ENCODE assay signal across 8 cellular contexts in the genomic region with DNA sequence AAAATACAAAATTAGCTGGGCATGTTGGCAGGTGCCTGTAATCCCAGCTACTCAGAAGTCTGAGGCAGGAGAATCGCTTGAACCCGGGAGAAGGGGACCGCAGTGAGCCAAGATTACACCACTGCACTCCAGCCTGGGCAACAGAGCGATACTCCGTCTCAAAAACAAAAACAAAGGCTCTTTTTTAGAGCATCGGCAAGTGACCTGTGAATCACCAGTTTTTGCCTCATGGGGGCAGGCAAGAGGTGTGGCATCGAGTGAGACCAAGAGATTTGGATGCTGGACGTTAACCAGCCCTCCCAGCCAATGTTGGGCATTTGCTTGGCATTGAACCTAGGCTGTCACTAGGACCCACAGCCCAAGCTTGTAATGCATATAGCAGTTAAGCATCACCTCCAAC. TPM values are rescaled to one million over a fixed set of nuclear protein-coding genes. Genes with fewer than 3 reads are reported as not detected.
DNase-seq lines count a peak whose midpoint lies in the region; ATAC-seq and TF ChIP-seq lines count a peak whose summit lies in the region.

No MANE protein-coding gene starts in this region.

- H3K4me3 ChIP-seq in PC-3 (ENCODE audit: low read length) (no peak overlapping the region), fibroblast of mammary gland (ENCODE audit: control insufficient read depth, low read depth, low read length) (no peak overlapping the region), osteoblast (ENCODE audit: insufficient read depth, low read length) (no peak overlapping the region)

- H4K20me1 ChIP-seq in PC-3 (ENCODE audit: low read length) (no peaks in the 10 kb centered on the region), osteoblast (ENCODE audit: insufficient read depth, low read length) (no peaks in the 10 kb centered on the region)

- H3K9me3 ChIP-seq in PC-3 (ENCODE audit: low read length): no peaks in the 10 kb centered on the region
- no peaks in the 10 kb centered on the region for H3K9me3 ChIP-seq in osteoblast (ENCODE audit: low read depth, low read length)

- CTCF ChIA-PET in PC-3 (lab: Charles Lee): interaction anchor here (0.7 kb wide), 1 partner anchor 36 kb away, joined by 6 read pairs; no protein-coding TSS in a partner anchor

- H3K9me2 ChIP-seq in PC-3 (replicated peaks; ENCODE audit: low read length): no peaks in the 10 kb centered on the region

- DNase-seq in SIG-M5 treated with dmso at 0.1 percent for 504 hours (lab: John Stamatoyannopoulos, UW; ENCODE audit: unreplicated experiment) (peak; percentile 12), SIG-M5 (lab: John Stamatoyannopoulos, UW) (no peak), PC-3 (peak; percentile 44), fibroblast of mammary gland (ENCODE audit: low read depth) (peak; percentile 55), osteoblast (ENCODE audit: insufficient read length, low spot score, missing footprints) (peak; percentile 91), AML-193 (lab: John Stamatoyannopoulos, UW) (no peak), GOT3 (lab: John Stamatoyannopoulos, UW) (no peak)
- DNase-seq in activated effector memory CD4-positive, alpha-beta T cell treated with anti-CD3 and anti-CD28 coated beads, Interleukin-2, amount 50 U/mL, for 16 hours: no peak

- no peaks in the 10 kb centered on the region for H3K4me1 ChIP-seq in PC-3 (ENCODE audit: insufficient read depth, low read length)
- no peaks in the 10 kb centered on the region for H3K4me1 ChIP-seq in osteoblast (ENCODE audit: insufficient read depth, low read length)

- H3K27me3 ChIP-seq in PC-3 (ENCODE audit: low read length) (no peaks in the 10 kb centered on the region), osteoblast (ENCODE audit: insufficient read depth, low read length) (no peaks in the 10 kb centered on the region)

- intact Hi-C loops in PC-3 (cut with micrococcal nuclease): loop anchor here (10.0 kb wide), 1 partner anchor 1821 kb away; no protein-coding TSS in a partner anchor

- no peaks in the 10 kb centered on the region for H3F3A ChIP-seq in PC-3 (ENCODE audit: low read length, unreplicated experiment)

- H3K79me2 ChIP-seq in PC-3 (ENCODE audit: low read length) (no peaks in the 10 kb centered on the region), osteoblast (ENCODE audit: insufficient read depth, low read length) (no peaks in the 10 kb centered on the region)

- H3K27ac ChIP-seq in PC-3 (ENCODE audit: low read length) (no peak overlapping the region), osteoblast (ENCODE audit: low read depth, low read length) (no peak overlapping the region)

- peak; percentile 67 for ATAC-seq in PC-3

- H3K4me2 ChIP-seq in PC-3 (ENCODE audit: low read length) (no peak overlapping the region), osteoblast (ENCODE audit: insufficient read depth, low read length) (peak overlapping the region; percentile 20)

- TF ChIP-seq CTCF in PC-3 (conservative IDR thresholded peaks at IDR 0.05; ENCODE audit: low read depth, low read length) (peak; percentile 56), fibroblast of mammary gland (conservative IDR thresholded peaks at IDR 0.05; ENCODE audit: control insufficient read depth, insufficient read depth, low read depth, low read length) (peak; percentile 53), osteoblast (IDR thresholded peaks at IDR 0.05; ENCODE audit: extremely low read depth, low read depth, low read length) (peak; percentile 50)

- H2AFZ ChIP-seq in PC-3 (ENCODE audit: low read length): no peak overlapping the region
- H2AFZ ChIP-seq in osteoblast (ENCODE audit: low read length): no peak overlapping the region

- POLR2A ChIA-PET in PC-3 (lab: Charles Lee; ENCODE audit: unreplicated experiment): no interaction called here

- H3K9ac ChIP-seq in PC-3 (ENCODE audit: low read length): no peak overlapping the region

- BruUV-seq in PC-3 (replicated peaks; lab: Mats Ljungman, UMichigan): no TSS peak

- H3K36me3 ChIP-seq in PC-3 (ENCODE audit: low read depth, low read length) (no peaks in the 10 kb centered on the region), osteoblast (ENCODE audit: insufficient read depth, low read length) (peaks cover 3% of the 10 kb centered on the region)

RNA-seq across cellular contexts. Expression of a gene that starts 14.6 kb away (rescaled TPM):
- total RNA-seq in PC-3 (2014; rRNA removed) (31.2 and 53.4 TPM in 2 replicates), osteoblast (14.4 and 16.6 TPM in 2 replicates)

RNA-seq across cellular contexts. Expression of a gene that starts 27.6 kb away (rescaled TPM):
- 25.9 and 29.4 TPM in 2 replicates for total RNA-seq in PC-3 (2014; rRNA removed)
- total RNA-seq in osteoblast: 27.1 and 27.5 TPM in 2 replicates

Comparison
In these comparisons a context has a peak if more than half of its experiments do, and no peak if none do; other contexts are left out.
1. DNase-seq: peak in SIG-M5 treated with dmso at 0.1 percent for 504 hours (single experiment), PC-3 (single experiment), fibroblast of mammary gland (single experiment) and osteoblast (single experiment); none in SIG-M5 (single experiment), activated effector memory CD4-positive, alpha-beta T cell treated with anti-CD3 and anti-CD28 coated beads, Interleukin-2, amount 50 U/mL, for 16 hours (single experiment), AML-193 (0 of 2) and GOT3 (single experiment).
2. Peak in every context shown above with its lines, with median percentiles within 50 percentile points of each other: CTCF ChIP-seq.